ENCODE assay signal across 28 cellular contexts in genomic region chr3:58266577-58266976, GRCh38. TPM values are rescaled to one million over a fixed set of nuclear protein-coding genes. Genes with fewer than 3 reads are reported as not detected.
DNase-seq lines count a peak whose midpoint lies in the region; ATAC-seq, FAIRE-seq and TF ChIP-seq lines count a peak whose summit lies in the region.
"Had no signal": no experiment of that assay in that cellular context is flagged by ENCODE, and none has a peak within 500 bp of the region (broad histone marks: within the 10 kb centered on the region; RNA-seq: fewer than 3 reads in every experiment).

No MANE protein-coding gene starts in this region.

- no peak overlapping the region for H3K23ac ChIP-seq in H9 (ENCODE audit: insufficient read length, low read depth, low read length)

- no peaks in the 10 kb centered on the region; the same call in 1 of the 2 replicates for H3K27me3 Mint-ChIP-seq in H9 (ENCODE audit: low read depth)
- H3K27me3 Mint-ChIP-seq: type B pancreatic cell had no signal

- no peak overlapping the region for H2BK120ac ChIP-seq in H9 (ENCODE audit: low read depth, low read length, poor library complexity, severe bottlenecking)

- no peak overlapping the region for H4K8ac ChIP-seq in H9 (replicated peaks; ENCODE audit: insufficient read length, low read depth, low read length)

- H2BK12ac ChIP-seq in H9 (ENCODE audit: insufficient read length, low read depth, low read length), result no peak overlapping the region

- no peak overlapping the region for H3K4me3 Mint-ChIP-seq in H9
- H3K4me3 Mint-ChIP-seq: type B pancreatic cell had no signal

- no peak overlapping the region for H2BK5ac ChIP-seq in H9 (ENCODE audit: insufficient read length, low read length)

- H4K20me1 ChIP-seq in H9 (ENCODE audit: control insufficient read depth, insufficient read depth, insufficient read length), result no peaks in the 10 kb centered on the region

- H3K9ac ChIP-seq in SK-N-MC (ENCODE audit: insufficient read length), result no peak overlapping the region
- no peak overlapping the region for H3K9ac ChIP-seq in H9 (ENCODE audit: extremely low read depth, insufficient read length, low read length)

- H3K4me1 ChIP-seq in small intestine (ENCODE audit: control insufficient read depth in 2 of 2, insufficient read depth in 1 of 2, low read depth in 1 of 2, low read length in 1 of 2) (no peaks in the 10 kb centered on the region), H9 (ENCODE audit: insufficient read depth, low read length) (no peaks in the 10 kb centered on the region)
- H3K4me1 ChIP-seq: body of pancreas, colonic mucosa, Peyer's patch, prostate gland had no signal

- H3K27me3 ChIP-seq in small intestine (ENCODE audit: control insufficient read depth in 2 of 2, insufficient read depth in 2 of 2, low read length in 2 of 2), result no peaks in the 10 kb centered on the region
- no peaks in the 10 kb centered on the region for H3K27me3 ChIP-seq in H9 (ENCODE audit: insufficient read depth, low read length)
- H3K27me3 ChIP-seq: body of pancreas, colonic mucosa, esophagus muscularis mucosa, Peyer's patch had no signal

- H3K27ac Mint-ChIP-seq in H9, result no peak overlapping the region
- H3K27ac Mint-ChIP-seq: type B pancreatic cell had no signal

- H3K23me2 ChIP-seq in H9 (ENCODE audit: insufficient read length, low read depth, low read length, poor library complexity, severe bottlenecking), result no peaks in the 10 kb centered on the region

- H3K9me3 ChIP-seq in SK-N-MC (ENCODE audit: low read depth, low read length), result no peaks in the 10 kb centered on the region
- no peaks in the 10 kb centered on the region for H3K9me3 ChIP-seq in small intestine (ENCODE audit: control insufficient read depth, low read depth)
- no peaks in the 10 kb centered on the region for H3K9me3 ChIP-seq in H9 (ENCODE audit: control insufficient read depth, low read depth, low read length)
- H3K9me3 ChIP-seq: body of pancreas, colonic mucosa, esophagus muscularis mucosa, Peyer's patch, prostate gland had no signal

- no peak overlapping the region for H3K56ac ChIP-seq in H9 (ENCODE audit: insufficient read length, low read depth, low read length)

- no peak overlapping the region for H2AFZ ChIP-seq in H9 (ENCODE audit: low read length)

- H3K4ac ChIP-seq in H9 (ENCODE audit: low read depth, low read length), result no peak overlapping the region

- H3K79me2 ChIP-seq in H9 (ENCODE audit: insufficient read depth, low read length), result no peaks in the 10 kb centered on the region

- no peaks in the 10 kb centered on the region for H3K9me3 Mint-ChIP-seq in H9
- H3K9me3 Mint-ChIP-seq: type B pancreatic cell had no signal

- DNase-seq in NCI-H1092 treated with DMSO at 0.1 percent for 48 hours (lab: John Stamatoyannopoulos, UW) (peak; percentile 30), NCI-H1092 (lab: John Stamatoyannopoulos, UW) (no peak), SK-N-MC (ENCODE audit: low read depth, low spot score) (no peak), fibroblast of the aortic adventitia (ENCODE audit: low read depth) (peak; percentile 28), small intestine (peak; percentile 45), GM10248 (ENCODE audit: extremely low spot score) (no peak), H9 (no peak)
- DNase-seq: activated CD4-positive, alpha-beta T cell treated with anti-CD3 and anti-CD28 coated beads for 1 hour; activated T-cell treated with anti-CD3 and anti-CD28 coated beads, Interleukin-2, amount 50 U/mL, for 1 hour; AML-193; colonic mucosa; Kasumi-1; mammary epithelial cell; NCI-H2081; NCI-H510A treated with DMSO at 0.1 percent for 48 hours; Peyer's patch; SIG-M5; stimulated activated CD8-positive, alpha-beta memory T cell treated with anti-CD3 and anti-CD28 coated beads, Interleukin-4, amount 100 ng/mL, for 48 hours had no signal

- no peak overlapping the region for H4K5ac ChIP-seq in H9 (ENCODE audit: insufficient read length, low read depth, low read length)

- H3K27ac ChIP-seq in SK-N-MC (peak overlapping the region; percentile 31; the same call in 1 of the 2 replicates), small intestine (ENCODE audit: low read depth in 1 of 2, low read length in 1 of 2) (no peak overlapping the region), H9 (ENCODE audit: insufficient read length, low read depth, low read length) (no peak overlapping the region)
- H3K27ac ChIP-seq: 22Rv1, body of pancreas, colonic mucosa, esophagus muscularis mucosa, Peyer's patch, prostate gland had no signal

- H3K36me3 ChIP-seq in SK-N-MC (ENCODE audit: insufficient read depth, low read length), result peaks cover 78% of the 10 kb centered on the region
- peaks cover 0 to 17% of the 10 kb centered on the region in 2 donors for H3K36me3 ChIP-seq in small intestine (ENCODE audit: control insufficient read depth in 2 of 2, insufficient read depth in 2 of 2, low read length in 2 of 2)
- H3K36me3 ChIP-seq: colonic mucosa, prostate gland had no signal

- H3K14ac ChIP-seq in H9 (ENCODE audit: insufficient read depth, low read length), result no peak overlapping the region

- H3T11ph ChIP-seq in H9 (ENCODE audit: low read length), result no peak overlapping the region

- 50 to 65% (median 61%) methylated on average over 1 of the region's 1 CpG for WGBS in small intestine, 3 donors
- WGBS in H9 (ENCODE audit: extremely low coverage, insufficient read length, low lambda C conversion rate), result no CpG with 5 or more reads among the region's 1 CpG

- no peak for ATAC-seq in HG02981 (IDR thresholded peaks at IDR 0.05; ENCODE audit: unreplicated experiment)
- ATAC-seq: body of pancreas had no signal

- H3K4me3 ChIP-seq in SK-N-MC (no peak overlapping the region), fibroblast of the aortic adventitia (ENCODE audit: low read depth, low read length) (no peak overlapping the region), small intestine (ENCODE audit: low read depth in 1 of 2, low read length in 2 of 2) (no peak overlapping the region)
- H3K4me3 ChIP-seq: body of pancreas, colonic mucosa, esophagus muscularis mucosa, Peyer's patch, prostate gland had no signal

- TF ChIP-seq CTCF in fibroblast of the aortic adventitia (IDR thresholded peaks at IDR 0.05; ENCODE audit: insufficient read depth, low read length), result no peak
- TF ChIP-seq CTCF in GM10248 (IDR thresholded peaks at IDR 0.05; ENCODE audit: control extremely low read depth, extremely low read depth, low read depth, missing control alignments), result no peak
- no peak for TF ChIP-seq CTCF in H9 (conservative IDR thresholded peaks at IDR 0.05)

- no peak overlapping the region for H3K4me2 ChIP-seq in H9 (ENCODE audit: insufficient read depth, insufficient read length, low read length)

- no peak overlapping the region for H2BK20ac ChIP-seq in H9 (ENCODE audit: low read depth, low read length, poor library complexity, severe bottlenecking)

- H4K91ac ChIP-seq in H9 (ENCODE audit: insufficient read length, low read depth, low read length), result no peak overlapping the region

- H2BK15ac ChIP-seq in H9 (ENCODE audit: low read depth, low read length), result no peak overlapping the region

- H3K79me1 ChIP-seq in H9 (ENCODE audit: insufficient read depth, low read depth, low read length, poor library complexity, severe bottlenecking), result no peaks in the 10 kb centered on the region

- H3K36me3 Mint-ChIP-seq in H9 (ENCODE audit: insufficient read depth in 1 of 3, low read depth in 3 of 3), result no peaks in the 10 kb centered on the region

- H3K18ac ChIP-seq in H9 (ENCODE audit: insufficient read length, low read depth, low read length), result no peak overlapping the region

- CTCF ChIA-PET in GM10248 (lab: Yijun Ruan, JAX), result no interaction called here

- POLR2A ChIA-PET in GM10248 (lab: Yijun Ruan, JAX), result no interaction called here

- no peak for FAIRE-seq in small intestine (lab: Jason Lieb, UNC)
- FAIRE-seq: GM12891 had no signal

- H3K4me1 Mint-ChIP-seq in H9, result no peaks in the 10 kb centered on the region

- H2AK5ac ChIP-seq in H9 (ENCODE audit: insufficient read length, low read length), result no peak overlapping the region

RNA-seq across cellular contexts. Expression of gene ABHD6, which starts 29.0 kb away (rescaled TPM):
- total RNA-seq in fibroblast of the aortic adventitia (ENCODE audit: low replicate concordance) (5.5 and 14.0 TPM in 2 replicates), H9 (2021) (1.8 and 2.2 TPM in 2 replicates)
- polyA plus RNA-seq in small intestine, result 10 to 100 TPM; 12.1 to 33.2 (median 31.3) TPM

RNA-seq across cellular contexts. Expression of gene RPP14, which starts 39.5 kb away (rescaled TPM):
- total RNA-seq in fibroblast of the aortic adventitia (ENCODE audit: low replicate concordance), result 10.8 and 19.0 TPM in 2 replicates
- polyA plus RNA-seq in small intestine, result 10 to 100 TPM; 11.7 to 19.9 (median 18.6) TPM
- total RNA-seq in H9 (2021), result 23.9 and 24.4 TPM in 2 replicates

RNA-seq across cellular contexts. Expression of gene HTD2, which starts 39.7 kb away (rescaled TPM):
- total RNA-seq in fibroblast of the aortic adventitia (ENCODE audit: low replicate concordance) (8.5 and 9.9 TPM in 2 replicates), H9 (2021) (13.4 and 16.1 TPM in 2 replicates)
- polyA plus RNA-seq in small intestine, result 1 to 10 TPM; 5.4 to 7.8 (median 6.5) TPM

RNA-seq across cellular contexts. Expression of gene DNASE1L3, which starts 55.8 kb away (rescaled TPM):
- total RNA-seq in fibroblast of the aortic adventitia (ENCODE audit: low replicate concordance), result not detected in 2 replicates
- 10 to 100 TPM in 1 of 3 donors, 1 to 10 TPM in 2; 2.9 to 17.0 (median 4.2) TPM for polyA plus RNA-seq in small intestine
- not detected in 2 replicates for total RNA-seq in H9 (2021)
- total RNA-seq: H4; kidney epithelial cell; mammary epithelial cell; T-helper 1 cell treated with Interleukin-12 subunit alpha and Interleukin-12 subunit beta and Interleukin-4 antibody, amounts not matched to agents 30 ng/mL and 1 ng/mL, for 36 hours had no signal
- polyA plus RNA-seq: mammary epithelial cell had no signal

Comparison
In these comparisons a context has a peak if more than half of its experiments do, and no peak if none do; other contexts are left out.
1. DNase-seq: peak in NCI-H1092 treated with DMSO at 0.1 percent for 48 hours (single experiment), fibroblast of the aortic adventitia (single experiment) and small intestine (single experiment); none in NCI-H1092 (single experiment), SK-N-MC (single experiment), GM10248 (single experiment) and H9 (single experiment).